Comparison of ENCODE assay signal across 12 cellular contexts in genomic region chr11:117185739-117186430, GRCh38. TPM values are rescaled to one million over a fixed set of nuclear protein-coding genes. Genes with fewer than 3 reads are reported as not detected.
A peak's percentile ranks its signal among the peaks of the same experiment; 100 is the strongest.
DNase-seq lines count a peak whose midpoint lies in the region; ATAC-seq, FAIRE-seq and TF ChIP-seq lines count a peak whose summit lies in the region.
"Had no signal": no experiment of that assay in that cellular context is flagged by ENCODE, and none has a peak within 500 bp of the region (broad histone marks: within the 10 kb centered on the region; RNA-seq: fewer than 3 reads in every experiment).

No MANE protein-coding gene starts in this region.

- intact Hi-C loops in right cardiac atrium (cut with DNase I): loop anchor here in 1 of 4 donors (5.0 kb wide), 1 partner anchor 36 kb away; no protein-coding TSS in a partner anchor
- intact Hi-C loops in PC-3 (cut with micrococcal nuclease): loop anchor here (2.0 kb wide), 1 partner anchor 41 kb away; no protein-coding TSS in a partner anchor
- intact Hi-C loops in kidney (cut with DNase I): no loop called here

- no peak for TF ChIP-seq POLR2A in upper lobe of left lung (IDR thresholded peaks at IDR 0.05)

- H3F3A ChIP-seq in PC-3 (ENCODE audit: low read length, unreplicated experiment): no peaks in the 10 kb centered on the region

- 81% methylated on average over 4 of the region's 4 CpGs for WGBS in right cardiac atrium
- WGBS in upper lobe of left lung, 2 donors: 65 to 76% methylated on average over 4 of the region's 4 CpGs

- H3K27me3 ChIP-seq in right cardiac atrium (ENCODE audit: control insufficient read depth, insufficient read depth) (no peaks in the 10 kb centered on the region), right atrium auricular region (no peaks in the 10 kb centered on the region), PC-3 (ENCODE audit: low read length) (no peaks in the 10 kb centered on the region), upper lobe of left lung (no peaks in the 10 kb centered on the region)
- H3K27me3 ChIP-seq: brain microvascular endothelial cell, esophagus muscularis mucosa had no signal

- CTCF ChIA-PET in PC-3 (lab: Charles Lee): interaction anchor here (0.6 kb wide), 2 partner anchors 29 to 41 kb away, joined by 3 to 4 read pairs; no protein-coding TSS in a partner anchor

- POLR2A ChIA-PET in PC-3 (lab: Charles Lee; ENCODE audit: unreplicated experiment): interaction anchor here (0.5 kb wide), 1 partner anchor 36 kb away, joined by 3 read pairs; no protein-coding TSS in a partner anchor

- H3K27ac ChIP-seq in right cardiac atrium (ENCODE audit: low read length) (no peak overlapping the region), right atrium auricular region (no peak overlapping the region), PC-3 (ENCODE audit: low read length) (peak overlapping the region; percentile 17; the same call in 1 of the 2 replicates), kidney (ENCODE audit: low read depth in 2 of 2, low read length in 2 of 2) (no peak overlapping the region), upper lobe of left lung (peak overlapping the region in 3 of 4 donors; percentile 32 to 72 (median 58))
- H3K27ac ChIP-seq: brain microvascular endothelial cell had no signal

- no peak for ATAC-seq in right cardiac atrium
- ATAC-seq in PC-3: no peak
- ATAC-seq in upper lobe of left lung (ENCODE audit: low FRiP score in 2 of 2): peak in 1 of 2 donors; percentile 27
- no peak for ATAC-seq in GM18868 (IDR thresholded peaks at IDR 0.05; ENCODE audit: unreplicated experiment)
- ATAC-seq: activated CD8-positive, alpha-beta memory T cell treated with anti-CD3 and anti-CD28 coated beads, Interleukin-2, amount 10 ng/mL, durations not matched to agents 7 days and 5 days had no signal

- DNase-seq in right cardiac atrium: peak in 2 of 3 donors; percentile 24 to 38
- DNase-seq in right atrium auricular region (ENCODE audit: low spot score): no peak
- DNase-seq in PC-3: no peak
- peak; percentile 30 for DNase-seq in kidney
- DNase-seq in upper lobe of left lung: peak in 1 of 2 donors; percentile 19
- DNase-seq in foreskin melanocyte: no peak
- DNase-seq in activated gamma-delta T cell (lab: John Stamatoyannopoulos, UW): no peak
- DNase-seq: activated CD8-positive, alpha-beta memory T cell treated with anti-CD3 and anti-CD28 coated beads, Interleukin-2, amount 10 ng/mL, durations not matched to agents 7 days and 5 days; brain microvascular endothelial cell; stimulated activated CD4-positive, alpha-beta T cell treated with anti-CD3 and anti-CD28 coated beads, Interleukin-1b, Interleukin-23, amount 100 ng/mL, for 48 hours had no signal

- H3K4me2 ChIP-seq in PC-3 (ENCODE audit: low read length): peak overlapping the region; percentile 20; the same call in 1 of the 2 replicates

- H3K9ac ChIP-seq in PC-3 (ENCODE audit: low read length) (no peak overlapping the region), kidney (ENCODE audit: low read length in 2 of 2) (no peak overlapping the region)

- no peak for TF ChIP-seq CTCF in right atrium auricular region (IDR thresholded peaks at IDR 0.05)
- no peak for TF ChIP-seq CTCF in PC-3 (conservative IDR thresholded peaks at IDR 0.05; ENCODE audit: low read depth, low read length)
- TF ChIP-seq CTCF in kidney (IDR thresholded peaks at IDR 0.05; ENCODE audit: borderline replicate concordance, extremely low read depth, insufficient read depth): no peak
- TF ChIP-seq CTCF in upper lobe of left lung (IDR thresholded peaks at IDR 0.05): no peak

- TF ChIP-seq EP300 in upper lobe of left lung (IDR thresholded peaks at IDR 0.05): no peak

- H3K9me3 ChIP-seq in right cardiac atrium (ENCODE audit: control insufficient read depth, low read length): no peaks in the 10 kb centered on the region
- H3K9me3 ChIP-seq in right atrium auricular region: no peaks in the 10 kb centered on the region
- H3K9me3 ChIP-seq in PC-3 (ENCODE audit: low read length): no peaks in the 10 kb centered on the region
- no peaks in the 10 kb centered on the region for H3K9me3 ChIP-seq in kidney (ENCODE audit: control insufficient read depth in 1 of 2, low read length in 2 of 2)
- H3K9me3 ChIP-seq in upper lobe of left lung: no peaks in the 10 kb centered on the region
- H3K9me3 ChIP-seq: esophagus muscularis mucosa had no signal

- no TSS peak for BruUV-seq in PC-3 (replicated peaks; lab: Mats Ljungman, UMichigan)

- no peaks in the 10 kb centered on the region for H4K20me1 ChIP-seq in PC-3 (ENCODE audit: low read length)

- H3K79me2 ChIP-seq in PC-3 (ENCODE audit: low read length): no peaks in the 10 kb centered on the region

- H3K9me2 ChIP-seq in PC-3 (replicated peaks; ENCODE audit: low read length): no peaks in the 10 kb centered on the region

- H3K4me1 ChIP-seq in right cardiac atrium (ENCODE audit: control insufficient read depth, insufficient read depth, low read length) (peaks cover 2% of the 10 kb centered on the region), right atrium auricular region (peaks cover 0 to 7% of the 10 kb centered on the region in 2 donors), PC-3 (ENCODE audit: insufficient read depth, low read length) (peaks cover 25% of the 10 kb centered on the region), kidney (ENCODE audit: control insufficient read depth in 1 of 2, insufficient read depth in 1 of 2, low read depth in 1 of 2, low read length in 2 of 2) (peaks cover 2 to 6% of the 10 kb centered on the region in 2 donors), upper lobe of left lung (peaks cover 2 to 30% (median 12%) of the 10 kb centered on the region in 4 donors)

- H3K36me3 ChIP-seq in right atrium auricular region: peaks cover 71% of the 10 kb centered on the region
- H3K36me3 ChIP-seq in PC-3 (ENCODE audit: low read depth, low read length): no peaks in the 10 kb centered on the region
- peaks cover 29% of the 10 kb centered on the region in 2 donors for H3K36me3 ChIP-seq in kidney (ENCODE audit: control insufficient read depth in 1 of 2, insufficient read depth in 2 of 2, low read length in 2 of 2)
- H3K36me3 ChIP-seq in upper lobe of left lung: peaks cover 0 to 71% (median 54%) of the 10 kb centered on the region in 4 donors

- no peak for FAIRE-seq in kidney (lab: Jason Lieb, UNC)

- no peak overlapping the region for H2AFZ ChIP-seq in PC-3 (ENCODE audit: low read length)

- H3K4me3 ChIP-seq in right cardiac atrium (ENCODE audit: low read length) (no peak overlapping the region), right atrium auricular region (no peak overlapping the region), PC-3 (ENCODE audit: low read length) (no peak overlapping the region), kidney (ENCODE audit: low read length in 2 of 2) (no peak overlapping the region), upper lobe of left lung (peak overlapping the region in 1 of 4 donors; percentile 16)
- H3K4me3 ChIP-seq: esophagus muscularis mucosa had no signal

RNA-seq across cellular contexts. Expression of gene SIDT2, which starts 7.3 kb away (rescaled TPM):
- total RNA-seq in right cardiac atrium (10 to 100 TPM; 34.6 to 57.4 (median 40.8) TPM), right atrium auricular region (10 to 100 TPM; 19.1 to 33.0 TPM), PC-3 (2014; rRNA removed) (13.6 and 22.7 TPM in 2 replicates), kidney (37.4 TPM), upper lobe of left lung (100 to 1,000 TPM in 4 of 6 donors, 10 to 100 TPM in 2; 62.8 to 287 (median 153) TPM)
- polyA plus RNA-seq in right cardiac atrium (28.6 TPM), kidney (ENCODE audit: insufficient read depth, low read depth, low replicate concordance) (16.4 TPM)

RNA-seq across cellular contexts. Expression of gene TAGLN, which starts 13.3 kb away (rescaled TPM):
- total RNA-seq in right cardiac atrium (1,000 to 10,000 TPM in 1 of 4 donors, 100 to 1,000 TPM in 3; 414 to 1,307 (median 766) TPM), right atrium auricular region (1,000 to 10,000 TPM in 1 of 2 donors, 100 to 1,000 TPM in 1; 442 to 1,859 TPM), PC-3 (2014; rRNA removed) (8.0 and 10.3 TPM in 2 replicates), kidney (846 TPM), upper lobe of left lung (100 to 1,000 TPM; 105 to 608 (median 334) TPM)
- polyA plus RNA-seq in right cardiac atrium (987 TPM), kidney (ENCODE audit: insufficient read depth, low read depth, low replicate concordance) (776 TPM)

RNA-seq across cellular contexts. Expression of gene PAFAH1B2, which starts 41.8 kb away (rescaled TPM):
- total RNA-seq in right cardiac atrium (10 to 100 TPM; 52.6 to 68.1 (median 57.5) TPM), right atrium auricular region (10 to 100 TPM; 41.1 to 65.8 TPM), PC-3 (2014; rRNA removed) (88.6 and 91.6 TPM in 2 replicates), kidney (90.2 TPM), upper lobe of left lung (100 to 1,000 TPM in 1 of 6 donors, 10 to 100 TPM in 5; 63.9 to 101 (median 81.3) TPM)
- polyA plus RNA-seq in right cardiac atrium (20.4 TPM), kidney (ENCODE audit: insufficient read depth, low read depth, low replicate concordance) (29.4 TPM)

RNA-seq across cellular contexts. Expression of gene PCSK7, which starts 46.0 kb away (rescaled TPM):
- 10 to 100 TPM; 28.2 to 39.2 (median 30.5) TPM for total RNA-seq in right cardiac atrium
- 25.7 TPM for polyA plus RNA-seq in right cardiac atrium
- 10 to 100 TPM; 25.3 to 32.8 TPM for total RNA-seq in right atrium auricular region
- total RNA-seq in PC-3 (2014; rRNA removed): 43.6 and 55.1 TPM in 2 replicates
- total RNA-seq in kidney: 70.2 TPM
- polyA plus RNA-seq in kidney (ENCODE audit: insufficient read depth, low read depth, low replicate concordance): 14.5 TPM
- total RNA-seq in upper lobe of left lung: 100 to 1,000 TPM in 2 of 6 donors, 10 to 100 TPM in 4; 45.0 to 138 (median 63.8) TPM

RNA-seq across cellular contexts. Expression of gene RNF214, which starts 46.6 kb away (rescaled TPM):
- total RNA-seq in right cardiac atrium (10 to 100 TPM; 20.6 to 23.8 (median 22.3) TPM), right atrium auricular region (10 to 100 TPM; 11.0 to 11.5 TPM), PC-3 (2014; rRNA removed) (7.4 TPM in 2 replicates), kidney (24.7 TPM), upper lobe of left lung (10 to 100 TPM in 4 of 6 donors, 1 to 10 TPM in 2; 9.0 to 24.1 (median 19.8) TPM)
- polyA plus RNA-seq in right cardiac atrium (8.0 TPM), kidney (ENCODE audit: insufficient read depth, low read depth, low replicate concordance) (8.5 TPM)

Comparison
In these comparisons a context has a peak if more than half of its experiments do, and no peak if none do; other contexts are left out.
1. DNase-seq: peak in right cardiac atrium (2 of 3) and kidney (single experiment); none in right atrium auricular region (single experiment), PC-3 (single experiment), foreskin melanocyte (single experiment) and activated gamma-delta T cell (single experiment).
2. H3K27ac ChIP-seq: peak in PC-3 (single experiment) and upper lobe of left lung (3 of 4); none in right cardiac atrium (single experiment), right atrium auricular region (0 of 2) and kidney (0 of 2).